ENCODE assay signal across 14 cellular contexts in the genomic region with DNA sequence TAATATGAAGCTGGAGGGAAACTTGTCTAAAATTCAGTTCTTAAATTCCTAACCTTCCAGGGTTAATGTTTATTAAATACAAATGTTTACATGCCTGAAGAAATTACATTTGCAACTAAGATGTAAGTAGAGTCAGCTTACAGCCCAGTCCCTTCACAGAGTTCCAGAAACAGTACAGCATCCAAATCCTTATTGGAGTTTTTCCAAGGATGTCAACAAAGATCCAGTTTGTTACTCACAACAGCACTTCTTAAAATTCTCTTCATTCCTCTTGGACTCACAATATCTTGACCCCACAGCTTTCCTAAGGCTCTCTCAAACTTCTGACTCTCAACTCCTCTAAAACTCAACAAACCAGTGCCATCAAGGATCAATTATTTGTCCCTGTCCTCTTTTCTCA. TPM values are rescaled to one million over a fixed set of nuclear protein-coding genes. Genes with fewer than 3 reads are reported as not detected.
DNase-seq lines count a peak whose midpoint lies in the region; ATAC-seq and TF ChIP-seq lines count a peak whose summit lies in the region.
"Had no signal": no experiment of that assay in that cellular context is flagged by ENCODE, and none has a peak within 500 bp of the region (broad histone marks: within the 10 kb centered on the region; RNA-seq: fewer than 3 reads in every experiment).

No MANE protein-coding gene starts in this region.

- no peak overlapping the region for H3K4me2 ChIP-seq in IMR-90 (ENCODE audit: low read depth, low read length)
- H3K4me2 ChIP-seq: A549 had no signal

- no peak for TF ChIP-seq POLR2A in IMR-90 (IDR thresholded peaks at IDR 0.05; ENCODE audit: low read depth, low read length)

- DNase-seq in Ammon's horn (ENCODE audit: low spot score) (peak; percentile 35), IMR-90 (peak; percentile 29), fibroblast of villous mesenchyme (ENCODE audit: low read depth) (peak; percentile 5), putamen (ENCODE audit: low spot score) (peak; percentile 34), NCI-H1930 (lab: John Stamatoyannopoulos, UW) (no peak)
- DNase-seq: CD8-positive, alpha-beta T cell; COR-L47; DND-41; GDM1; HCEC 1CT; HFFc6 had no signal

- H4K20me1 ChIP-seq in IMR-90 (ENCODE audit: insufficient read depth, low read length) = no peaks in the 10 kb centered on the region

- H2BK15ac ChIP-seq in IMR-90 (ENCODE audit: low read depth, low read length) = no peak overlapping the region

- H2AFZ ChIP-seq in IMR-90 (replicated peaks; ENCODE audit: low read length, poor library complexity) = no peak overlapping the region

- H3K56ac ChIP-seq in IMR-90 (ENCODE audit: extremely low read depth, insufficient read depth, low read length) = no peak overlapping the region

- no peak overlapping the region for H2AK9ac ChIP-seq in IMR-90 (replicated peaks; ENCODE audit: low read depth, low read length, poor library complexity)

- dilution Hi-C loops in IMR-90 (cut with HindIII; ENCODE audit: low sequenced_read_pairs, unreplicated experiment) = no loop called here

- no peak overlapping the region for H4K91ac ChIP-seq in IMR-90 (ENCODE audit: insufficient read depth, low read depth, low read length)

- no peak overlapping the region for H4K8ac ChIP-seq in IMR-90 (ENCODE audit: low read depth in 2 of 2, low read length in 2 of 2)

- no peak overlapping the region for H2BK20ac ChIP-seq in IMR-90 (ENCODE audit: low read depth, low read length)

- no peak for TF ChIP-seq RAD21 in IMR-90 (IDR thresholded peaks at IDR 0.05; ENCODE audit: low read length)

- no peak overlapping the region for H3K4ac ChIP-seq in IMR-90 (ENCODE audit: low read depth, low read length)

- no peak overlapping the region for H4K5ac ChIP-seq in IMR-90 (ENCODE audit: low read depth, low read length)

- H3K9ac ChIP-seq in IMR-90 (ENCODE audit: low read depth, low read length) = no peak overlapping the region

- H3K18ac ChIP-seq in IMR-90 (ENCODE audit: low read depth, low read length) = no peak overlapping the region

- H3K23ac ChIP-seq in IMR-90 (ENCODE audit: low read depth, low read length) = no peak overlapping the region

- H3K79me1 ChIP-seq in IMR-90 (ENCODE audit: low read depth in 1 of 2, low read length in 2 of 2) = no peaks in the 10 kb centered on the region

- no peaks in the 10 kb centered on the region for H3K9me3 ChIP-seq in IMR-90 (ENCODE audit: control insufficient read depth, insufficient read depth, low read length)
- H3K9me3 ChIP-seq: A549 had no signal

- TF ChIP-seq CTCF in IMR-90 (conservative IDR thresholded peaks at IDR 0.05; ENCODE audit: low read depth, low read length) (no peak), fibroblast of villous mesenchyme (IDR thresholded peaks at IDR 0.05; ENCODE audit: insufficient read depth, low read depth, low read length) (no peak)

- no TSS peak for BruUV-seq in IMR-90 (replicated peaks; lab: Mats Ljungman, UMichigan)

- H3K36me3 ChIP-seq in IMR-90 (ENCODE audit: control insufficient read depth, insufficient read depth, low read length) = no peaks in the 10 kb centered on the region

- ATAC-seq in IMR-90 (ENCODE audit: low read depth) (peak; percentile 93), HG02840 (IDR thresholded peaks at IDR 0.05; ENCODE audit: low FRiP score, unreplicated experiment) (no peak)
- ATAC-seq: A549; CD8-positive, alpha-beta T cell had no signal

- H3K27me3 ChIP-seq in IMR-90 (ENCODE audit: control insufficient read depth, insufficient read depth, low read length) = no peaks in the 10 kb centered on the region

- in situ Hi-C loops in IMR-90 (cut with MboI; ENCODE audit: low sequenced_read_pairs) = no loop called here

- H3K27ac ChIP-seq in IMR-90 (ENCODE audit: insufficient read depth, low read length) = peak overlapping the region; percentile 55; the same call in 1 of the 2 replicates
- H3K27ac ChIP-seq: A549, HL-60 had no signal

- H3K14ac ChIP-seq in IMR-90 (replicated peaks; ENCODE audit: low read depth, low read length) = no peak overlapping the region

- H3K4me3 ChIP-seq in IMR-90 (ENCODE audit: insufficient read depth, low read depth, low read length) (no peak overlapping the region), fibroblast of villous mesenchyme (ENCODE audit: low read depth, low read length) (no peak overlapping the region)
- H3K4me3 ChIP-seq: A549 had no signal

- H2BK120ac ChIP-seq in IMR-90 (ENCODE audit: low read depth, low read length) = no peak overlapping the region

- CTCF ChIA-PET in IMR-90 (lab: Yijun Ruan, JAX) = no interaction called here

- POLR2A ChIA-PET in IMR-90 (lab: Charles Lee; ENCODE audit: unreplicated experiment) = interaction anchor here (1.0 kb wide), 1 partner anchor 50 kb away, joined by 4 read pairs; a partner anchor contains a TSS

- no peak overlapping the region for H2AK5ac ChIP-seq in IMR-90 (ENCODE audit: low read depth, low read length)

- no peak overlapping the region for H2BK5ac ChIP-seq in IMR-90 (ENCODE audit: low read depth, low read length, poor library complexity, severe bottlenecking)

- H3K4me1 ChIP-seq in IMR-90 (ENCODE audit: control insufficient read depth, insufficient read depth, low read length) = peaks cover 1% of the 10 kb centered on the region; the same call in 1 of the 2 replicates

- intact Hi-C loops in IMR-90 (cut with micrococcal nuclease) = no loop called here

- no peaks in the 10 kb centered on the region for H3K9me1 ChIP-seq in IMR-90 (ENCODE audit: insufficient read depth, low read length)

TF ChIP-seq in IMR-90, 13 proteins besides CTCF, POLR2A, EP300 and RAD21:
- no peak for TF ChIP-seq BHLHE40 (IDR thresholded peaks at IDR 0.05; ENCODE audit: low read depth, low read length)
- TF ChIP-seq RCOR1 (IDR thresholded peaks at IDR 0.05; ENCODE audit: insufficient replicate concordance, low read length) = no peak
- no peak for TF ChIP-seq SMC3 (IDR thresholded peaks at IDR 0.05; ENCODE audit: low read depth, low read length)
- TF ChIP-seq, protein P1, sequence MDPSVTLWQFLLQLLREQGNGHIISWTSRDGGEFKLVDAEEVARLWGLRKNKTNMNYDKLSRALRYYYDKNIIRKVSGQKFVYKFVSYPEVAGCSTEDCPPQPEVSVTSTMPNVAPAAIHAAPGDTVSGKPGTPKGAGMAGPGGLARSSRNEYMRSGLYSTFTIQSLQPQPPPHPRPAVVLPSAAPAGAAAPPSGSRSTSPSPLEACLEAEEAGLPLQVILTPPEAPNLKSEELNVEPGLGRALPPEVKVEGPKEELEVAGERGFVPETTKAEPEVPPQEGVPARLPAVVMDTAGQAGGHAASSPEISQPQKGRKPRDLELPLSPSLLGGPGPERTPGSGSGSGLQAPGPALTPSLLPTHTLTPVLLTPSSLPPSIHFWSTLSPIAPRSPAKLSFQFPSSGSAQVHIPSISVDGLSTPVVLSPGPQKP (IDR thresholded peaks at IDR 0.05; ENCODE audit: borderline replicate concordance, low read depth, low read length) = no peak
- TF ChIP-seq MAZ (IDR thresholded peaks at IDR 0.05; ENCODE audit: borderline replicate concordance, low read depth, low read length) = no peak
- no peak for TF ChIP-seq NFE2L2 (IDR thresholded peaks at IDR 0.05; ENCODE audit: low read depth, low read length)
- TF ChIP-seq, protein P2, sequence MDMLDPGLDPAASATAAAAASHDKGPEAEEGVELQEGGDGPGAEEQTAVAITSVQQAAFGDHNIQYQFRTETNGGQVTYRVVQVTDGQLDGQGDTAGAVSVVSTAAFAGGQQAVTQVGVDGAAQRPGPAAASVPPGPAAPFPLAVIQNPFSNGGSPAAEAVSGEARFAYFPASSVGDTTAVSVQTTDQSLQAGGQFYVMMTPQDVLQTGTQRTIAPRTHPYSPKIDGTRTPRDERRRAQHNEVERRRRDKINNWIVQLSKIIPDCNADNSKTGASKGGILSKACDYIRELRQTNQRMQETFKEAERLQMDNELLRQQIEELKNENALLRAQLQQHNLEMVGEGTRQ (IDR thresholded peaks at IDR 0.05; ENCODE audit: low read depth, low read length) = no peak
- TF ChIP-seq CEBPB (IDR thresholded peaks at IDR 0.05; ENCODE audit: low read depth, low read length) = no peak
- no peak for TF ChIP-seq MAFK (IDR thresholded peaks at IDR 0.05; ENCODE audit: low read depth, low read length)
- no peak for TF ChIP-seq CHD1 (IDR thresholded peaks at IDR 0.05; ENCODE audit: low read depth, low read length)
- no peak for TF ChIP-seq RFX5 (IDR thresholded peaks at IDR 0.05; ENCODE audit: low read depth, low read length)
- no peak for TF ChIP-seq MXI1 (IDR thresholded peaks at IDR 0.05; ENCODE audit: borderline replicate concordance, low read depth, low read length)
- no peak for TF ChIP-seq FOS (IDR thresholded peaks at IDR 0.05; ENCODE audit: low read depth, low read length)
TF ChIP-seq in IMR-90: peak in this region for 0.

RNA-seq across cellular contexts. Expression of a gene that starts 50.1 kb away (rescaled TPM):
- 10.4 and 10.6 TPM in 2 replicates for total RNA-seq in IMR-90 (2012; rRNA removed)
- 9.9 and 13.6 TPM in 2 replicates for polyA plus RNA-seq in IMR-90 (2012; rRNA removed)
- polyA plus RNA-seq in IMR-90 (2012; cell fraction: cytosol; rRNA removed) = 5.0 and 5.8 TPM in 2 replicates
- polyA plus RNA-seq in IMR-90 (2012; cell fraction: nucleus; rRNA removed; ENCODE audit: low replicate concordance) = 4.9 and 22.0 TPM in 2 replicates
- 10.0 and 13.8 TPM in 2 replicates for total RNA-seq in fibroblast of villous mesenchyme

Comparison
In these comparisons a context has a peak if more than half of its experiments do, and no peak if none do; other contexts are left out.
1. DNase-seq: peak in Ammon's horn (single experiment), IMR-90 (single experiment), fibroblast of villous mesenchyme (single experiment) and putamen (single experiment); none in NCI-H1930 (0 of 2).